ENCODE assay signal across 8 cellular contexts in genomic region chr19:38559428-38560401, GRCh38. TPM values are rescaled to one million over a fixed set of nuclear protein-coding genes. Genes with fewer than 3 reads are reported as not detected.
DNase-seq lines count a peak whose midpoint lies in the region; ATAC-seq and TF ChIP-seq lines count a peak whose summit lies in the region.

No MANE protein-coding gene starts in this region.

- no peak overlapping the region for H3K4me3 ChIP-seq in retinal pigment epithelial cell (ENCODE audit: low read length)

- no peak for ATAC-seq in left ventricle myocardium superior
- ATAC-seq in Right ventricle myocardium superior (ENCODE audit: poor library complexity) = no peak
- peak; percentile 58 for ATAC-seq in HG03064 (IDR thresholded peaks at IDR 0.05; ENCODE audit: low read depth, unreplicated experiment)
- no peak for ATAC-seq in omental fat pad (ENCODE audit: low FRiP score)

- DNase-seq in left ventricle myocardium superior (peak; percentile 6), Right ventricle myocardium superior (no peak), retinal pigment epithelial cell (ENCODE audit: low read depth) (peak; percentile 43), ureter (ENCODE audit: low spot score) (no peak), NCI-H1436 (lab: John Stamatoyannopoulos, UW) (no peak), omental fat pad (ENCODE audit: low spot score) (no peak)
- peak; percentile 56 to 59 for DNase-seq in activated T-cell treated with anti-CD3 and anti-CD28 coated beads, Interleukin-2, amount 50 U/mL, for 48 hours

- TF ChIP-seq CTCF in retinal pigment epithelial cell (conservative IDR thresholded peaks at IDR 0.05; ENCODE audit: low read depth, low read length) = no peak
- no peak for TF ChIP-seq CTCF in omental fat pad (IDR thresholded peaks at IDR 0.05)

- intact Hi-C loops in left ventricle myocardium superior (cut with micrococcal nuclease) = no loop called here
- intact Hi-C loops in Right ventricle myocardium superior (cut with DNase I) = no loop called here

RNA-seq across cellular contexts. Expression of gene MAP4K1, which starts 58.0 kb away (rescaled TPM):
- total RNA-seq in left ventricle myocardium superior = 1.8 TPM
- 1.3 TPM for total RNA-seq in Right ventricle myocardium superior
- 9.0 TPM for total RNA-seq in ureter
- 1 to 10 TPM; 1.5 to 3.2 (median 2.7) TPM for total RNA-seq in omental fat pad

RNA-seq across cellular contexts. Expression of gene EIF3K, which starts 59.3 kb away (rescaled TPM):
- total RNA-seq in left ventricle myocardium superior (674 TPM), Right ventricle myocardium superior (644 TPM), ureter (322 TPM), omental fat pad (100 to 1,000 TPM; 364 to 556 (median 476) TPM)

Comparison
In these comparisons a context has a peak if more than half of its experiments do, and no peak if none do; other contexts are left out.
1. DNase-seq: peak in left ventricle myocardium superior (single experiment), activated T-cell treated with anti-CD3 and anti-CD28 coated beads, Interleukin-2, amount 50 U/mL, for 48 hours (2 of 2) and retinal pigment epithelial cell (single experiment); none in Right ventricle myocardium superior (single experiment), ureter (single experiment), NCI-H1436 (single experiment) and omental fat pad (single experiment).